ENCODE assay signal across 2 cellular contexts in genomic region chr7:131325179-131325840, GRCh38.
TF ChIP-seq lines count a peak whose summit lies in the region.

No MANE protein-coding gene starts in this region.

TF ChIP-seq in WTC11, 78 proteins besides CTCF, POLR2A, EP300 and RAD21 (continued from another document):
- TF ChIP-seq ZBTB43 (CRISPR knock-in tag; IDR thresholded peaks at IDR 0.05) (no peak), ZNF232 (CRISPR knock-in tag; IDR thresholded peaks at IDR 0.05) (no peak), MLX (CRISPR knock-in tag; IDR thresholded peaks at IDR 0.05) (no peak), SOX15 (CRISPR knock-in tag; IDR thresholded peaks at IDR 0.05) (no peak), USF1 (CRISPR knock-in tag; IDR thresholded peaks at IDR 0.05) (no peak), MYBL2 (CRISPR knock-in tag; IDR thresholded peaks at IDR 0.05) (no peak)

TF ChIP-seq in HepG2, 621 proteins besides CTCF, POLR2A, EP300 and RAD21 (continued from another document):
- TF ChIP-seq ARID5B (CRISPR knock-in tag; IDR thresholded peaks at IDR 0.05), result peak; percentile 57
- TF ChIP-seq ZNF362 (CRISPR knock-in tag; IDR thresholded peaks at IDR 0.05; ENCODE audit: borderline replicate concordance), result peak; percentile 55; the same call in 1 of the 2 replicates
- TF ChIP-seq ZBTB49 (CRISPR knock-in tag; IDR thresholded peaks at IDR 0.05; ENCODE audit: borderline replicate concordance), result no peak
- peak; percentile 50 to 76; a peak in 2 of 4 replicates for TF ChIP-seq NR2F1 (CRISPR knock-in tag; IDR thresholded peaks at IDR 0.05)
- TF ChIP-seq ZSCAN21 (CRISPR knock-in tag; IDR thresholded peaks at IDR 0.05; ENCODE audit: borderline replicate concordance), result no peak
- TF ChIP-seq ZNF24 (IDR thresholded peaks at IDR 0.05), result no peak
- TF ChIP-seq ZNF839 (CRISPR knock-in tag; IDR thresholded peaks at IDR 0.05; ENCODE audit: borderline replicate concordance), result no peak
- no peak for TF ChIP-seq ZNF335 (CRISPR knock-in tag; IDR thresholded peaks at IDR 0.05)
- TF ChIP-seq RARA (CRISPR knock-in tag; IDR thresholded peaks at IDR 0.05), result peak; percentile 73
